ENCODE assay signal across 10 cellular contexts in the genomic region with DNA sequence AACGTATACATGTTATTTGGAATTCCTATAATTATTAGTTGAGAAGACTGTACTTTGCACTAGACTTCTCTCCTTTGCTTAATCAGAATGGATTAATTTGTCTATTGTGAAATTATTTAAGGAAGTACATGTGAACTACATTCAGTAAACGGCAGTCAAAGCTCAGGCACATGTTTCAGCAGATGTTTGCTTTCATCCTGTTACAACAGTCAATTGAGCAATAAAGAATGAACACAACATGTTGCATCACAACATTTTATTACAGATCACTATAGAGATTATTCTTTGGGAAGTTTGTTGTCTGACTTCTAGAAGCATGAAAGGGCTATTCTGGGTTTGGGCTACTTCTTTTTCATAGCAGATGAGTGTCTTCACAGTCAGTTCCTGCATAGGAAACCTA. TPM values are rescaled to one million over a fixed set of nuclear protein-coding genes. Genes with fewer than 3 reads are reported as not detected.
DNase-seq lines count a peak whose midpoint lies in the region; ATAC-seq and TF ChIP-seq lines count a peak whose summit lies in the region.
"Had no signal": no experiment of that assay in that cellular context is flagged by ENCODE, and none has a peak within 500 bp of the region (broad histone marks: within the 10 kb centered on the region; RNA-seq: fewer than 3 reads in every experiment).

No MANE protein-coding gene starts in this region.

- H3K27ac Mint-ChIP-seq in central memory CD8-positive, alpha-beta T cell (ENCODE audit: low read depth): peak overlapping the region; percentile 88
- H3K27ac Mint-ChIP-seq in naive thymus-derived CD8-positive, alpha-beta T cell: peak overlapping the region; percentile 46 to 94 (median 84)

- H3K27me3 ChIP-seq in smooth muscle cell (ENCODE audit: low read depth): no peaks in the 10 kb centered on the region

- no peak overlapping the region for H3K9ac ChIP-seq in smooth muscle cell (ENCODE audit: low read depth)

- no peak for ATAC-seq in central memory CD8-positive, alpha-beta T cell (replicated peaks; ENCODE audit: extremely low read depth, poor library complexity, severe bottlenecking)
- peak in 1 of 2 donors; percentile 6 for ATAC-seq in naive thymus-derived CD8-positive, alpha-beta T cell
- no peak for ATAC-seq in HG03025 (IDR thresholded peaks at IDR 0.05; ENCODE audit: low FRiP score, unreplicated experiment)

- TF ChIP-seq CTCF in NB4 (IDR thresholded peaks at IDR 0.05; ENCODE audit: low read depth, low read length): no peak
- TF ChIP-seq CTCF in smooth muscle cell (IDR thresholded peaks at IDR 0.05; ENCODE audit: borderline replicate concordance, insufficient read depth, poor library complexity, severe bottlenecking): no peak

- no peaks in the 10 kb centered on the region for H3F3A ChIP-seq in smooth muscle cell (ENCODE audit: low read depth)

- H3K27me3 Mint-ChIP-seq in central memory CD8-positive, alpha-beta T cell: no peaks in the 10 kb centered on the region
- H3K27me3 Mint-ChIP-seq in naive thymus-derived CD8-positive, alpha-beta T cell: no peaks in the 10 kb centered on the region

- no peak overlapping the region for H2AFZ ChIP-seq in smooth muscle cell (ENCODE audit: low read depth)

- peak overlapping the region; percentile 47 for H3K4me3 Mint-ChIP-seq in central memory CD8-positive, alpha-beta T cell
- peak overlapping the region in 9 of 10 donors; percentile 18 to 71 (median 61) for H3K4me3 Mint-ChIP-seq in naive thymus-derived CD8-positive, alpha-beta T cell

- H3K4me1 ChIP-seq in smooth muscle cell (ENCODE audit: low read depth): no peaks in the 10 kb centered on the region

- H3K9me3 ChIP-seq in smooth muscle cell (replicated peaks; ENCODE audit: low read depth): no peaks in the 10 kb centered on the region

- H3K79me2 ChIP-seq in smooth muscle cell (ENCODE audit: low read depth): peaks cover 4% of the 10 kb centered on the region

- TF ChIP-seq POLR2A in NB4 (IDR thresholded peaks at IDR 0.05; ENCODE audit: extremely low read depth, insufficient read length): no peak

- H3K36me3 ChIP-seq in smooth muscle cell (ENCODE audit: low read depth): no peaks in the 10 kb centered on the region

- no peak overlapping the region for H3K4me2 ChIP-seq in smooth muscle cell

- H3K4me3 ChIP-seq in NB4 (ENCODE audit: low read depth, low read length) (peak overlapping the region; percentile 21), smooth muscle cell (no peak overlapping the region)

- H3K27ac ChIP-seq in smooth muscle cell (ENCODE audit: low read depth): no peak overlapping the region

- H3K36me3 Mint-ChIP-seq in central memory CD8-positive, alpha-beta T cell (ENCODE audit: insufficient read depth): peaks cover 6% of the 10 kb centered on the region
- peaks cover 0 to 2% (median 2%) of the 10 kb centered on the region in 3 donors for H3K36me3 Mint-ChIP-seq in naive thymus-derived CD8-positive, alpha-beta T cell

- WGBS in smooth muscle cell (ENCODE audit: low lambda C conversion rate): 68% methylated on average over 2 of the region's 2 CpGs

- peaks cover 59% of the 10 kb centered on the region for H3K4me1 Mint-ChIP-seq in central memory CD8-positive, alpha-beta T cell
- H3K4me1 Mint-ChIP-seq in naive thymus-derived CD8-positive, alpha-beta T cell: peaks cover 33 to 79% (median 61%) of the 10 kb centered on the region in 4 donors

- DNase-seq in EH (ENCODE audit: low read depth) (peak; percentile 51), NB4 (ENCODE audit: low read depth) (peak; percentile 92), NCI-H128 (lab: John Stamatoyannopoulos, UW; ENCODE audit: unreplicated experiment) (no peak), cortex of kidney (lab: John Stamatoyannopoulos, UW) (no peak), smooth muscle cell (lab: John Stamatoyannopoulos, UW; ENCODE audit: unreplicated experiment) (no peak)
- DNase-seq in central memory CD8-positive, alpha-beta T cell (ENCODE audit: low spot score in 2 of 2): no peak
- DNase-seq in naive thymus-derived CD8-positive, alpha-beta T cell: no peak
- DNase-seq: NCI-H2171, right cardiac atrium had no signal

- no peaks in the 10 kb centered on the region for H4K20me1 ChIP-seq in smooth muscle cell (ENCODE audit: low read depth)

- H3K9me3 Mint-ChIP-seq in central memory CD8-positive, alpha-beta T cell: no peaks in the 10 kb centered on the region
- H3K9me3 Mint-ChIP-seq in naive thymus-derived CD8-positive, alpha-beta T cell: no peaks in the 10 kb centered on the region

- POLR2A ChIA-PET in naive thymus-derived CD8-positive, alpha-beta T cell (lab: Charles Lee): interaction anchor here (0.5 to 3.5 kb wide), 6 partner anchors 11 to 54 kb away, joined by 3 to 22 read pairs (median 4); a partner anchor contains a TSS

RNA-seq across cellular contexts. Expression of a gene that starts 39.2 kb away (rescaled TPM):
- 10 to 100 TPM; 26.2 to 28.0 TPM for total RNA-seq in naive thymus-derived CD8-positive, alpha-beta T cell
- 10 to 100 TPM; 35.0 to 88.0 (median 39.3) TPM for polyA plus RNA-seq in naive thymus-derived CD8-positive, alpha-beta T cell
- total RNA-seq in smooth muscle cell: 14.6 and 18.0 TPM in 2 replicates
- 15.6 and 16.6 TPM in 2 replicates for polyA plus RNA-seq in smooth muscle cell

RNA-seq across cellular contexts. Expression of a gene that starts 53.7 kb away (rescaled TPM):
- 100 to 1,000 TPM; 139 to 147 TPM for total RNA-seq in naive thymus-derived CD8-positive, alpha-beta T cell
- 100 to 1,000 TPM in 1 of 3 donors, 10 to 100 TPM in 2; 78.8 to 116 (median 93.2) TPM for polyA plus RNA-seq in naive thymus-derived CD8-positive, alpha-beta T cell
- 76.9 and 99.7 TPM in 2 replicates for total RNA-seq in smooth muscle cell
- polyA plus RNA-seq in smooth muscle cell: 45.5 and 50.2 TPM in 2 replicates

Comparison
In these comparisons a context has a peak if more than half of its experiments do, and no peak if none do; other contexts are left out.
1. DNase-seq: peak in EH (single experiment) and NB4 (single experiment); none in central memory CD8-positive, alpha-beta T cell (0 of 2), naive thymus-derived CD8-positive, alpha-beta T cell (0 of 10), NCI-H128 (single experiment), cortex of kidney (single experiment) and smooth muscle cell (single experiment).